In genomic region chr12:7937867-7938506, GRCh38 we compare ENCODE assay signal across 1 cellular context.
TF ChIP-seq lines count a peak whose summit lies in the region.

No MANE protein-coding gene starts in this region.

TF ChIP-seq in HCT116, 20 proteins besides CTCF, POLR2A, EP300 and RAD21 (continued from another document):
- TF ChIP-seq ZBTB33 (IDR thresholded peaks at IDR 0.05; ENCODE audit: extremely low read depth, insufficient replicate concordance, low read length) (no peak), TCF7L2 (IDR thresholded peaks at IDR 0.05; ENCODE audit: borderline replicate concordance, extremely low read depth, insufficient read depth, insufficient read length) (no peak), JUND (IDR thresholded peaks at IDR 0.05) (no peak), YY1 (IDR thresholded peaks at IDR 0.05; ENCODE audit: extremely low read depth, insufficient replicate concordance, low read depth, low read length) (no peak), ZNF274 (IDR thresholded peaks at IDR 0.05; ENCODE audit: low read depth, low read length) (no peak)
